21 cellular contexts compared by ENCODE assay signal in the genomic region with DNA sequence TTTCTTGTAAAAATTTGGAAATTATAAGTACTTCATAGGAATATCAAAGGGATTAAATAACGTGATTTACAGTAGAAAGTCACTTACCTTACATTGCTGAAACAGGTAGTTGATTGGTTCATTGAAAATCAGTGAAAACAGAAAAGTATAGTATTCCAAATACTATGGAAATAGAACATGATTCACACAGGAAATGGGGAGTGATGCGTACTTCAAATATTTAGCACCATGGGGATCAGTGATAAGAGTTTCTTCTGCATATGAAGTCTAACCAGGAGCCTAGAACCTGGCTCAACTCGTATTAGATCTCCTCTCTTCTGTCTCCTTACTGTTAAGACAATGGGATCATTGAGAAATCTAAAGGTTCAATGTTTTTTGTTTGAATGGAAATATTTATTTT.
DNase-seq lines count a peak whose midpoint lies in the region; ATAC-seq and TF ChIP-seq lines count a peak whose summit lies in the region.
"Had no signal": no experiment of that assay in that cellular context is flagged by ENCODE, and none has a peak within 500 bp of the region (broad histone marks: within the 10 kb centered on the region; RNA-seq: fewer than 3 reads in every experiment).

No MANE protein-coding gene starts in this region.

- H3K4me3 ChIP-seq in mammary epithelial cell (replicated peaks in 1 of 3; ENCODE audit: insufficient read depth in 1 of 3, low read depth in 2 of 3, low read length in 3 of 3) (no peak overlapping the region), breast epithelium (no peak overlapping the region), trophoblast cell (ENCODE audit: low read depth, low read length) (no peak overlapping the region)
- H3K4me3 ChIP-seq: SJCRH30, transverse colon had no signal

- H3K9ac ChIP-seq in mammary epithelial cell (ENCODE audit: insufficient read depth, low read length), result no peak overlapping the region
- H3K9ac ChIP-seq in trophoblast cell (ENCODE audit: low read length), result no peak overlapping the region

- no peaks in the 10 kb centered on the region for H3K27me3 ChIP-seq in mammary epithelial cell (ENCODE audit: insufficient read depth, low read length)
- no peaks in the 10 kb centered on the region for H3K27me3 ChIP-seq in breast epithelium
- H3K27me3 ChIP-seq in trophoblast cell (ENCODE audit: insufficient read depth, low read length), result no peaks in the 10 kb centered on the region
- H3K27me3 ChIP-seq: SJCRH30, transverse colon had no signal

- 48% methylated on average over 3 of the region's 3 CpGs for WGBS in mammary epithelial cell (ENCODE audit: low coverage, missing lambda C conversion rate)
- WGBS in trophoblast cell (ENCODE audit: extremely low coverage, insufficient coverage, insufficient read length), result no CpG with 5 or more reads among the region's 3 CpGs

- H2BK5ac ChIP-seq in trophoblast cell (ENCODE audit: low read depth, low read length, poor library complexity), result no peak overlapping the region

- H3K23ac ChIP-seq in trophoblast cell (ENCODE audit: low read length), result no peak overlapping the region

- peaks cover 24% of the 10 kb centered on the region for H3K4me1 ChIP-seq in mammary epithelial cell (ENCODE audit: insufficient read depth, low read length)
- no peaks in the 10 kb centered on the region for H3K4me1 ChIP-seq in breast epithelium
- no peaks in the 10 kb centered on the region for H3K4me1 ChIP-seq in trophoblast cell (ENCODE audit: control insufficient read depth in 1 of 2, insufficient read depth in 2 of 2, low read length in 2 of 2)
- H3K4me1 ChIP-seq: SJCRH30, transverse colon had no signal

- H3K79me1 ChIP-seq in trophoblast cell (ENCODE audit: low read length), result no peaks in the 10 kb centered on the region

- no TSS peak for BruUV-seq in mammary epithelial cell (replicated peaks; lab: Mats Ljungman, UMichigan)

- H3K9me3 ChIP-seq in mammary epithelial cell (replicated peaks; ENCODE audit: insufficient read depth, low read length) (no peaks in the 10 kb centered on the region), breast epithelium (no peaks in the 10 kb centered on the region), trophoblast cell (ENCODE audit: insufficient read depth, low read depth, low read length) (no peaks in the 10 kb centered on the region)
- H3K9me3 ChIP-seq: SJCRH30, transverse colon had no signal

- no peak for ATAC-seq in GM21528 (IDR thresholded peaks at IDR 0.05; ENCODE audit: low FRiP score, unreplicated experiment)
- ATAC-seq in HG02610 (IDR thresholded peaks at IDR 0.05; ENCODE audit: unreplicated experiment), result no peak
- ATAC-seq: esophagus mucosa; stimulated activated effector memory CD8-positive, alpha-beta T cell treated with anti-CD3 and anti-CD28 coated beads, Interleukin-12 subunit alpha, Interleukin-12 subunit beta, amount 100 ng/mL, for 72 hours had no signal

- no peak overlapping the region for H3K18ac ChIP-seq in trophoblast cell (ENCODE audit: low read length)

- no peak overlapping the region for H2BK120ac ChIP-seq in trophoblast cell (ENCODE audit: insufficient read depth, low read length, poor library complexity)

- no peaks in the 10 kb centered on the region for H4K20me1 ChIP-seq in mammary epithelial cell (ENCODE audit: insufficient read depth, low read length)

- H2AK5ac ChIP-seq in trophoblast cell (ENCODE audit: low read length), result no peak overlapping the region

- H2AFZ ChIP-seq in mammary epithelial cell (ENCODE audit: low read depth, low read length), result no peak overlapping the region
- H2AFZ ChIP-seq in trophoblast cell (ENCODE audit: insufficient read depth, low read length, poor library complexity), result no peak overlapping the region

- dilution Hi-C loops in mammary epithelial cell (cut with HindIII; ENCODE audit: low sequenced_read_pairs), result no loop called here

- H4K12ac ChIP-seq in trophoblast cell (ENCODE audit: low read depth, low read length), result no peak overlapping the region

- H3K4me2 ChIP-seq in mammary epithelial cell (ENCODE audit: insufficient read depth, low read depth, low read length), result peak overlapping the region; percentile 36
- H3K4me2 ChIP-seq in trophoblast cell (ENCODE audit: low read length), result no peak overlapping the region

- TF ChIP-seq POLR2A in breast epithelium (IDR thresholded peaks at IDR 0.05), result no peak

- CTCF ChIA-PET in mammary epithelial cell (lab: Charles Lee; ENCODE audit: low non-redundant PET), result no interaction called here

- no peak overlapping the region for H3K14ac ChIP-seq in trophoblast cell (ENCODE audit: low read length)

- no peak overlapping the region for H3K4ac ChIP-seq in trophoblast cell (ENCODE audit: low read depth, low read length)

- TF ChIP-seq CTCF in mammary epithelial cell (conservative IDR thresholded peaks at IDR 0.05 in 1 of 2, IDR thresholded peaks at IDR 0.05 in 1 of 2; ENCODE audit: extremely low read depth in 1 of 2, insufficient read depth in 1 of 2, low read depth in 1 of 2, low read length in 2 of 2) (no peak), breast epithelium (IDR thresholded peaks at IDR 0.05) (no peak)

- no peak overlapping the region for H4K8ac ChIP-seq in trophoblast cell (ENCODE audit: low read depth, low read length)

- intact Hi-C loops in mammary epithelial cell (cut with micrococcal nuclease), result no loop called here
- intact Hi-C loops in breast epithelium (cut with DNase I; ENCODE audit: low total_unique reads), result no loop called here

- H3K79me2 ChIP-seq in mammary epithelial cell (ENCODE audit: insufficient read depth, low read length) (no peaks in the 10 kb centered on the region), trophoblast cell (ENCODE audit: control insufficient read depth, insufficient read depth, low read length, poor library complexity) (no peaks in the 10 kb centered on the region)

- peak; percentile 32 for DNase-seq in mammary epithelial cell
- DNase-seq in breast epithelium (ENCODE audit: low spot score in 2 of 2), result no peak
- peak; percentile 70 to 83 for DNase-seq in SW 1271 (lab: John Stamatoyannopoulos, UW)
- peak; percentile 5 for DNase-seq in fibroblast of peridontal ligament (ENCODE audit: extremely low read depth)
- no peak for DNase-seq in activated naive CD4-positive, alpha-beta T cell treated with anti-CD3 and anti-CD28 coated beads, Interleukin-2, amount 50 U/mL, for 16 hours
- no peak for DNase-seq in trophoblast cell
- DNase-seq: 8988T; activated CD4-positive, alpha-beta T cell treated with anti-CD3 and anti-CD28 coated beads for 4 hours; activated CD8-positive, alpha-beta memory T cell treated with anti-CD3 and anti-CD28 coated beads, Interleukin-2, amount 50 U/mL, for 4 hours; activated gamma-delta T cell treated with Interleukin-2 at 50 U/mL for 16 hours; aorta; CD4-positive, CD25-positive, alpha-beta regulatory T cell; DMS79; Kasumi-1; NCI-H146; SJCRH30; transverse colon had no signal

- H3K36me3 ChIP-seq in mammary epithelial cell (ENCODE audit: insufficient read depth, low read length) (no peaks in the 10 kb centered on the region), breast epithelium (no peaks in the 10 kb centered on the region), trophoblast cell (ENCODE audit: control insufficient read depth in 1 of 2, insufficient read depth in 2 of 2, low read length in 2 of 2) (no peaks in the 10 kb centered on the region)
- H3K36me3 ChIP-seq: SJCRH30, transverse colon had no signal

- H3K27ac ChIP-seq in mammary epithelial cell (ENCODE audit: insufficient read depth, low read depth, low read length), result peak overlapping the region; percentile 66
- no peak overlapping the region for H3K27ac ChIP-seq in breast epithelium
- H3K27ac ChIP-seq in trophoblast cell (ENCODE audit: low read depth, low read length), result no peak overlapping the region
- H3K27ac ChIP-seq: SJCRH30, transverse colon had no signal

- in situ Hi-C loops in mammary epithelial cell (cut with MboI; ENCODE audit: low sequenced_read_pairs in 2 of 2), result no loop called here

- no peak overlapping the region for H2BK12ac ChIP-seq in trophoblast cell (ENCODE audit: low read length)

- H4K91ac ChIP-seq in trophoblast cell (ENCODE audit: low read depth, low read length), result no peak overlapping the region

Comparison
In these comparisons a context has a peak if more than half of its experiments do, and no peak if none do; other contexts are left out.
1. DNase-seq: peak in mammary epithelial cell (single experiment), SW 1271 (2 of 2) and fibroblast of peridontal ligament (single experiment); none in breast epithelium (0 of 2), activated naive CD4-positive, alpha-beta T cell treated with anti-CD3 and anti-CD28 coated beads, Interleukin-2, amount 50 U/mL, for 16 hours (single experiment) and trophoblast cell (0 of 2).